Comparison of ENCODE assay signal across 8 cellular contexts in the genomic region with DNA sequence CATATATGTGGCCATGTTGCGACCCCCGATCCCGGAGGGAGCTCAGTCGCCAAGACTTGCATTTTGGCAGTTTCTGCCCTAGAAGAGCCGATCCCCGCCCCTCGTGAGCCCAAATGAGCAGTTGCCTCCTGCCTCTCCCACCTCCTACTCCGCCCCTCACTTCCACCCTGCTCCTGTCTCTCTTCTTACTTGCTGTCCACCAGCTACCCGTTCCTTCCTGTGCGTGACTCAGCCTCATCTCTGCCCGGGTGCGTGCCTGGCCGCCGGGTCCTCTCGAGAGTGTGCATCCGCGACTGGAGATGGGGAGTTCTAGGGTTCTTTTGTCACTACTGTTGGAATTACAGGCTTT. TPM values are rescaled to one million over a fixed set of nuclear protein-coding genes. Genes with fewer than 3 reads are reported as not detected.
DNase-seq lines count a peak whose midpoint lies in the region; ATAC-seq and TF ChIP-seq lines count a peak whose summit lies in the region.

No MANE protein-coding gene starts in this region.

- ATAC-seq in GM18868 (IDR thresholded peaks at IDR 0.05; ENCODE audit: unreplicated experiment) = peak; percentile 75
- ATAC-seq in HG03135 (IDR thresholded peaks at IDR 0.05; ENCODE audit: unreplicated experiment) = peak; percentile 56

- DNase-seq in AG20443 (ENCODE audit: low spot score) (peak; percentile 93), OCI-M1 (lab: John Stamatoyannopoulos, UW) (peak; percentile 72), activated T-cell treated with anti-CD3 and anti-CD28 coated beads for 48 hours (ENCODE audit: low read depth) (peak; percentile 60), erythroblast (lab: John Stamatoyannopoulos, UW) (peak; percentile 89), myocyte (ENCODE audit: low read depth) (peak; percentile 86)
- peak; percentile 56 to 74 for DNase-seq in stimulated activated CD8-positive, alpha-beta memory T cell treated with anti-CD3 and anti-CD28 coated beads, Interleukin-7, amount 100 ng/mL, for 4 hours (ENCODE audit: low read depth in 2 of 2)

- no peak for TF ChIP-seq POLR2A in erythroblast (IDR thresholded peaks at IDR 0.05; ENCODE audit: low read length)

RNA-seq across cellular contexts. Expression of a gene that starts 0.6 kb away (rescaled TPM):
- 39.2 and 62.5 TPM in 2 replicates for total RNA-seq in myocyte
- polyA plus RNA-seq in myocyte (2012) = 11.0 TPM

Comparison
In these comparisons a context has a peak if more than half of its experiments do, and no peak if none do; other contexts are left out.
1. Peak in every context shown above with its lines: DNase-seq and ATAC-seq.